In genomic region chr1:2228684-2229031, GRCh38 we compare ENCODE assay signal across 8 cellular contexts. TPM values are rescaled to one million over a fixed set of nuclear protein-coding genes. Genes with fewer than 3 reads are reported as not detected.
DNase-seq lines count a peak whose midpoint lies in the region; ATAC-seq, FAIRE-seq and TF ChIP-seq lines count a peak whose summit lies in the region.

No MANE protein-coding gene starts in this region.

- H4K20me1 ChIP-seq in HCT116 (ENCODE audit: insufficient read depth) (peaks cover 28% of the 10 kb centered on the region; the same call in 1 of the 2 replicates), astrocyte (ENCODE audit: insufficient read depth, low read length) (peaks cover 49% of the 10 kb centered on the region)

- H3K36me3 ChIP-seq in HCT116 (ENCODE audit: control insufficient read depth in 1 of 2, insufficient read depth in 2 of 2, low read length in 2 of 2) (peaks cover 0 to 3% of the 10 kb centered on the region in 2 experiments; a peak in 1 of 4 replicates), astrocyte (ENCODE audit: insufficient read depth, low read length) (no peaks in the 10 kb centered on the region), thymus (ENCODE audit: control insufficient read depth, insufficient read depth) (no peaks in the 10 kb centered on the region)

- peak overlapping the region; percentile 71 for H3K27ac Mint-ChIP-seq in astrocyte (ENCODE audit: unreplicated experiment)

- POLR2A ChIA-PET in HCT116 (lab: Charles Lee), result interaction anchor here (1.3 kb wide), 1 partner anchor 10 kb away, joined by 3 read pairs; no protein-coding TSS in a partner anchor

- TF ChIP-seq CTCF in HCT116 (IDR thresholded peaks at IDR 0.05 in 2 of 3, conservative IDR thresholded peaks at IDR 0.05 in 1 of 3; ENCODE audit: borderline replicate concordance in 1 of 3, insufficient read depth in 1 of 3, low read depth in 2 of 3, low read length in 2 of 3) (no peak), astrocyte (IDR thresholded peaks at IDR 0.05; ENCODE audit: insufficient read depth, low read depth, low read length) (no peak)

- RAD21 ChIA-PET in HCT116 (lab: Charles Lee; ENCODE audit: low non-redundant PET in 1 of 2, low total read pairs in 2 of 2, uncharacterized antibody in 2 of 2, unreplicated experiment in 2 of 2), result interaction anchor here in 1 of 2 experiments (0.6 kb wide), 1 partner anchor 12 kb away, joined by 5 read pairs; no protein-coding TSS in a partner anchor

- peak overlapping the region; percentile 54 to 67 for H3K4me3 ChIP-seq in HCT116 (replicated peaks in 1 of 2; ENCODE audit: low read depth in 1 of 2, low read length in 2 of 2)
- H3K4me3 ChIP-seq in astrocyte (ENCODE audit: insufficient read depth, low read depth, low read length), result peak overlapping the region; percentile 91
- peak overlapping the region; percentile 73 for H3K4me3 ChIP-seq in thymus (ENCODE audit: low read length)

- no TSS peak for BruUV-seq in HCT116 (replicated peaks; lab: Mats Ljungman, UMichigan)

- H3K79me2 ChIP-seq in HCT116 (ENCODE audit: insufficient read depth, low read length), result peaks cover 50% of the 10 kb centered on the region
- H3K79me2 ChIP-seq in astrocyte (ENCODE audit: insufficient read depth, low read length), result peaks cover 51% of the 10 kb centered on the region

- peak overlapping the region; percentile 65 for H3K9ac ChIP-seq in HCT116 (ENCODE audit: low read length)
- peak overlapping the region; percentile 88 for H3K9ac ChIP-seq in astrocyte (ENCODE audit: low read length)

- peak overlapping the region; percentile 92 for H3K4me3 Mint-ChIP-seq in astrocyte (ENCODE audit: unreplicated experiment)

- no peak for ATAC-seq in HCT116
- no peak for ATAC-seq in HG02642 (IDR thresholded peaks at IDR 0.05; ENCODE audit: poor library complexity, unreplicated experiment)

- peaks cover 6% of the 10 kb centered on the region for H3K36me3 Mint-ChIP-seq in astrocyte (ENCODE audit: low read depth, unreplicated experiment)

- CTCF ChIA-PET in HCT116 (lab: Charles Lee), result no interaction called here

- H3K27me3 Mint-ChIP-seq in astrocyte (ENCODE audit: low read depth, unreplicated experiment), result no peaks in the 10 kb centered on the region

- H3K27ac ChIP-seq in HCT116 (ENCODE audit: low read depth, low read length) (peak overlapping the region; percentile 63; the same call in 1 of the 2 replicates), astrocyte (ENCODE audit: low read depth, low read length) (peak overlapping the region; percentile 54), layer of hippocampus (ENCODE audit: low read depth, low read length) (peak overlapping the region; percentile 90), thymus (ENCODE audit: low read depth) (peak overlapping the region; percentile 50)

- TF ChIP-seq POLR2A in HCT116 (IDR thresholded peaks at IDR 0.05; ENCODE audit: borderline replicate concordance, extremely low read depth, insufficient read depth, insufficient read length), result no peak

- no peaks in the 10 kb centered on the region for H3K9me2 ChIP-seq in HCT116 (ENCODE audit: insufficient read depth)

- in situ Hi-C loops in ACHN (cut with HindIII; ENCODE audit: low pct_ligation_motif_present, low pct_unique_long_range_greater_than_20kb, low sequenced_read_pairs), result no loop called here

- H3K9me3 ChIP-seq in HCT116 (ENCODE audit: control insufficient read depth in 1 of 2, insufficient read depth in 1 of 2, low read depth in 1 of 2, low read length in 2 of 2) (no peaks in the 10 kb centered on the region), astrocyte (ENCODE audit: insufficient read depth, low read depth, low read length) (no peaks in the 10 kb centered on the region), thymus (ENCODE audit: control insufficient read depth) (no peaks in the 10 kb centered on the region)

- H3K4me1 Mint-ChIP-seq in astrocyte (ENCODE audit: low read depth, unreplicated experiment), result peaks cover 28% of the 10 kb centered on the region

- FAIRE-seq in astrocyte (lab: Jason Lieb, UNC), result no peak

- under 1% methylated on average over 53 of the region's 53 CpGs for WGBS in thymus

- TF ChIP-seq RAD21 in HCT116 (IDR thresholded peaks at IDR 0.05; ENCODE audit: low read depth), result no peak

- H3K4me2 ChIP-seq in HCT116 (ENCODE audit: low read length) (peak overlapping the region; percentile 95), astrocyte (ENCODE audit: low read length) (peak overlapping the region; percentile 95)

- intact Hi-C loops in HCT116 (cut with micrococcal nuclease), result no loop called here

- H3K4me1 ChIP-seq in HCT116 (ENCODE audit: control insufficient read depth in 1 of 2, insufficient read depth in 2 of 2, low read length in 2 of 2) (peaks cover 23 to 37% of the 10 kb centered on the region in 2 experiments), astrocyte (ENCODE audit: insufficient read depth, low read length) (peaks cover 35% of the 10 kb centered on the region), thymus (ENCODE audit: control insufficient read depth, insufficient read depth, low read length) (peaks cover 22% of the 10 kb centered on the region)

- peak; percentile 23 for DNase-seq in ACHN
- DNase-seq in HCT116 (ENCODE audit: low read depth, low spot score), result no peak
- DNase-seq in astrocyte (ENCODE audit: low read depth), result no peak
- DNase-seq in Ammon's horn (ENCODE audit: low spot score), result no peak
- DNase-seq in stimulated activated CD4-positive, alpha-beta T cell treated with anti-CD3 and anti-CD28 coated beads, Interleukin-1b, Interleukin-23, amount 100 ng/mL, for 48 hours, result no peak

- H3K9me3 Mint-ChIP-seq in astrocyte (ENCODE audit: unreplicated experiment), result no peaks in the 10 kb centered on the region

- H2AFZ ChIP-seq in HCT116 (ENCODE audit: low read depth, low read length, poor library complexity, severe bottlenecking), result no peak overlapping the region
- no peak overlapping the region for H2AFZ ChIP-seq in astrocyte (ENCODE audit: low read depth, low read length)

- no peaks in the 10 kb centered on the region for H3K27me3 ChIP-seq in HCT116 (ENCODE audit: insufficient read depth, low read length)
- no peaks in the 10 kb centered on the region for H3K27me3 ChIP-seq in astrocyte (ENCODE audit: insufficient read depth, low read length)
- no peaks in the 10 kb centered on the region for H3K27me3 ChIP-seq in layer of hippocampus (ENCODE audit: control insufficient read depth, insufficient read depth, low read length)
- H3K27me3 ChIP-seq in thymus (ENCODE audit: control insufficient read depth, insufficient read depth), result peaks cover 21% of the 10 kb centered on the region

TF ChIP-seq in HCT116, 20 proteins besides CTCF, POLR2A, EP300 and RAD21:
- no peak for TF ChIP-seq TCF7L2 (IDR thresholded peaks at IDR 0.05; ENCODE audit: borderline replicate concordance, extremely low read depth, insufficient read depth, insufficient read length)

RNA-seq across cellular contexts. Expression of gene SKI, which starts 0.5 kb away (rescaled TPM):
- total RNA-seq in HCT116 (2021; ENCODE audit: unreplicated experiment), result 56.2 TPM
- 16.0 and 16.1 TPM in 2 replicates for polyA plus RNA-seq in HCT116 (2012)
- 63.4 and 66.2 TPM in 2 replicates for total RNA-seq in astrocyte
- polyA plus RNA-seq in thymus, result 16.4 TPM

RNA-seq across cellular contexts. Expression of gene FAAP20, which starts 34.1 kb away (rescaled TPM):
- 112 TPM for total RNA-seq in HCT116 (2021; ENCODE audit: unreplicated experiment)
- 50.0 and 53.3 TPM in 2 replicates for polyA plus RNA-seq in HCT116 (2012)
- 114 and 124 TPM in 2 replicates for total RNA-seq in astrocyte
- polyA plus RNA-seq in thymus, result 125 TPM
